Comparison of ENCODE assay signal across 18 cellular contexts in genomic region chr6:117487831-117488230, GRCh38.
"Had no signal": no experiment of that assay in that cellular context is flagged by ENCODE, and none has a peak within 500 bp of the region (broad histone marks: within the 10 kb centered on the region; RNA-seq: fewer than 3 reads in every experiment).

No MANE protein-coding gene starts in this region.

- H3K27me3 ChIP-seq: breast epithelium, dorsolateral prefrontal cortex, esophagus muscularis mucosa, hepatocyte, tibial artery had no signal

- H3K4me2 ChIP-seq: hepatocyte had no signal

- H3K4me3 ChIP-seq: breast epithelium, dorsolateral prefrontal cortex, esophagus muscularis mucosa, hepatocyte, lower lobe of right lung, skin epidermis, tibial artery had no signal

- H3K36me3 ChIP-seq: breast epithelium, esophagus muscularis mucosa, lower lobe of right lung, neutrophil, tibial artery had no signal

- ATAC-seq: activated T-cell treated with anti-CD3 and anti-CD28 coated beads, Interleukin-2, amount 50 U/mL, for 4 hours; lower lobe of right lung; naive thymus-derived CD4-positive, alpha-beta T cell; stimulated activated naive CD8-positive, alpha-beta T cell treated with anti-CD3 and anti-CD28 coated beads, Interleukin-15, amount 100 ng/mL, for 72 hours; T-cell had no signal

- H3K27ac ChIP-seq: breast epithelium, dorsolateral prefrontal cortex, hepatocyte, lower lobe of right lung, neutrophil, skin epidermis, tibial artery had no signal

- H3K4me1 ChIP-seq: breast epithelium had no signal

- DNase-seq: activated CD4-positive, alpha-beta memory T cell treated with anti-CD3 and anti-CD28 coated beads for 36 hours; activated CD4-positive, alpha-beta T cell treated with anti-CD3 and anti-CD28 coated beads for 1 hour; activated effector memory CD4-positive, alpha-beta T cell treated with anti-CD3 and anti-CD28 coated beads, Interleukin-2, amount 50 U/mL, for 16 hours; activated T-cell treated with anti-CD3 and anti-CD28 coated beads, Interleukin-2, amount 50 U/mL, for 4 hours; dorsolateral prefrontal cortex; lower lobe of right lung; naive thymus-derived CD4-positive, alpha-beta T cell; retina; stimulated activated CD4-positive, alpha-beta T cell treated with anti-CD3 and anti-CD28 coated beads, Interleukin-4, amount 100 ng/mL, for 4 hours; stimulated activated naive CD8-positive, alpha-beta T cell treated with anti-CD3 and anti-CD28 coated beads, Interleukin-15, amount 100 ng/mL, for 72 hours; T-cell; T1000; tibial artery had no signal

- H3K9me3 ChIP-seq: breast epithelium, esophagus muscularis mucosa, lower lobe of right lung, neutrophil, tibial artery had no signal

- H2AFZ ChIP-seq: hepatocyte had no signal
